ENCODE assay signal across 1 cellular context in genomic region chr5:158461240-158461854, GRCh38.
TF ChIP-seq lines count a peak whose summit lies in the region.

No MANE protein-coding gene starts in this region.

TF ChIP-seq in HepG2, 621 proteins besides CTCF, POLR2A, EP300 and RAD21 (continued from another document and continues in another):
- no peak for TF ChIP-seq ZBTB40 (IDR thresholded peaks at IDR 0.05)
- peak; percentile 82 for TF ChIP-seq ZBTB40 (CRISPR knock-in tag; IDR thresholded peaks at IDR 0.05)
- TF ChIP-seq, protein P1, sequence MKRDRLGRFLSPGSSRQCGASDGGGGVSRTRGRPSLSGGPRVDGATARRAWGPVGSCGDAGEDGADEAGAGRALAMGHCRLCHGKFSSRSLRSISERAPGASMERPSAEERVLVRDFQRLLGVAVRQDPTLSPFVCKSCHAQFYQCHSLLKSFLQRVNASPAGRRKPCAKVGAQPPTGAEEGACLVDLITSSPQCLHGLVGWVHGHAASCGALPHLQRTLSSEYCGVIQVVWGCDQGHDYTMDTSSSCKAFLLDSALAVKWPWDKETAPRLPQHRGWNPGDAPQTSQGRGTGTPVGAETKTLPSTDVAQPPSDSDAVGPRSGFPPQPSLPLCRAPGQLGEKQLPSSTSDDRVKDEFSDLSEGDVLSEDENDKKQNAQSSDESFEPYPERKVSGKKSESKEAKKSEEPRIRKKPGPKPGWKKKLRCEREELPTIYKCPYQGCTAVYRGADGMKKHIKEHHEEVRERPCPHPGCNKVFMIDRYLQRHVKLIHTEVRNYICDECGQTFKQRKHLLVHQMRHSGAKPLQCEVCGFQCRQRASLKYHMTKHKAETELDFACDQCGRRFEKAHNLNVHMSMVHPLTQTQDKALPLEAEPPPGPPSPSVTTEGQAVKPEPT (CRISPR knock-in tag; IDR thresholded peaks at IDR 0.05; ENCODE audit: low read depth), result no peak
- TF ChIP-seq YEATS4 (CRISPR knock-in tag; IDR thresholded peaks at IDR 0.05; ENCODE audit: borderline replicate concordance), result peak; percentile 77; the same call in 1 of the 2 replicates
- peak; percentile 42 for TF ChIP-seq ZNF781 (CRISPR knock-in tag; IDR thresholded peaks at IDR 0.05; ENCODE audit: borderline replicate concordance, not compliant biosample characterization)
- no peak for TF ChIP-seq ZSCAN30 (CRISPR knock-in tag; IDR thresholded peaks at IDR 0.05)
- TF ChIP-seq ATM (IDR thresholded peaks at IDR 0.05; ENCODE audit: borderline replicate concordance), result no peak
- peak; percentile 79; the same call in 1 of the 2 replicates for TF ChIP-seq BRD4 (CRISPR knock-in tag; IDR thresholded peaks at IDR 0.05)
- peak; percentile 40; the same call in 1 of the 2 replicates for TF ChIP-seq SRY (CRISPR knock-in tag; IDR thresholded peaks at IDR 0.05)
- peak; percentile 98 for TF ChIP-seq RXRA (CRISPR knock-in tag; IDR thresholded peaks at IDR 0.05)
- TF ChIP-seq, protein P2, sequence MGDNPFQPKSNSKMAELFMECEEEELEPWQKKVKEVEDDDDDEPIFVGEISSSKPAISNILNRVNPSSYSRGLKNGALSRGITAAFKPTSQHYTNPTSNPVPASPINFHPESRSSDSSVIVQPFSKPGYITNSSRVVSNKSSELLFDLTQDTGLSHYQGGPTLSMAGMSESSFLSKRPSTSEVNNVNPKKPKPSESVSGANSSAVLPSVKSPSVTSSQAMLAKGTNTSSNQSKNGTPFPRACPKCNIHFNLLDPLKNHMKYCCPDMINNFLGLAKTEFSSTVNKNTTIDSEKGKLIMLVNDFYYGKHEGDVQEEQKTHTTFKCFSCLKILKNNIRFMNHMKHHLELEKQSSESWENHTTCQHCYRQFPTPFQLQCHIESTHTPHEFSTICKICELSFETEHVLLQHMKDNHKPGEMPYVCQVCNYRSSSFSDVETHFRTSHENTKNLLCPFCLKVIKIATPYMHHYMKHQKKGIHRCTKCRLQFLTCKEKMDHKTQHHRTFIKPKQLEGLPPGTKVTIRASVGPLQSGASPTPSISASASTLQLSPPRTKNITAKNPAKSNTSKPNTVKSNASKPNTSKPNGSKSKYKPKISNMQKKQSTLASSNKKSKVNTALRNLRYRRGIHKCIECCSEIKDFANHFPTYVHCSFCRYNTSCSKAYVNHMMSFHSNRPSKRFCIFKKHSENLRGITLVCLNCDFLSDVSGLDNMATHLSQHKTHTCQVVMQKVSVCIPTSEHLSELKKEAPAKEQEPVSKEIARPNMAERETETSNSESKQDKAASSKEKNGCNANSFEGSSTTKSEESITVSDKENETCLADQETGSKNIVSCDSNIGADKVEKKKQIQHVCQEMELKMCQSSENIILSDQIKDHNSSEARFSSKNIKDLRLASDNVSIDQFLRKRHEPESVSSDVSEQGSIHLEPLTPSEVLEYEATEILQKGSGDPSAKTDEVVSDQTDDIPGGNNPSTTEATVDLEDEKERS (CRISPR knock-in tag; IDR thresholded peaks at IDR 0.05), result peak; percentile 89
- TF ChIP-seq RFX5 (IDR thresholded peaks at IDR 0.05; ENCODE audit: low read depth, low read length), result no peak
- TF ChIP-seq MED13 (CRISPR knock-in tag; IDR thresholded peaks at IDR 0.05), result peak; percentile 61; the same call in 1 of the 2 replicates
- TF ChIP-seq, protein P3, sequence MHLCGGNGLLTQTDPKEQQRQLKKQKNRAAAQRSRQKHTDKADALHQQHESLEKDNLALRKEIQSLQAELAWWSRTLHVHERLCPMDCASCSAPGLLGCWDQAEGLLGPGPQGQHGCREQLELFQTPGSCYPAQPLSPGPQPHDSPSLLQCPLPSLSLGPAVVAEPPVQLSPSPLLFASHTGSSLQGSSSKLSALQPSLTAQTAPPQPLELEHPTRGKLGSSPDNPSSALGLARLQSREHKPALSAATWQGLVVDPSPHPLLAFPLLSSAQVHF (CRISPR knock-in tag; IDR thresholded peaks at IDR 0.05), result no peak
- TF ChIP-seq HOXA7 (CRISPR knock-in tag; IDR thresholded peaks at IDR 0.05), result no peak
- no peak for TF ChIP-seq ZNF136 (CRISPR knock-in tag; IDR thresholded peaks at IDR 0.05; ENCODE audit: low read depth)
- no peak for TF ChIP-seq ZNF558 (CRISPR knock-in tag; IDR thresholded peaks at IDR 0.05; ENCODE audit: borderline replicate concordance)
- TF ChIP-seq ZNF776 (CRISPR knock-in tag; IDR thresholded peaks at IDR 0.05), result no peak
- TF ChIP-seq ZMYM2 (CRISPR knock-in tag; IDR thresholded peaks at IDR 0.05), result peak; percentile 94
- no peak for TF ChIP-seq ZBTB8A (CRISPR knock-in tag; IDR thresholded peaks at IDR 0.05; ENCODE audit: borderline replicate concordance, low read depth)
- TF ChIP-seq ZNF30 (CRISPR knock-in tag; IDR thresholded peaks at IDR 0.05), result no peak
- TF ChIP-seq, protein P4, sequence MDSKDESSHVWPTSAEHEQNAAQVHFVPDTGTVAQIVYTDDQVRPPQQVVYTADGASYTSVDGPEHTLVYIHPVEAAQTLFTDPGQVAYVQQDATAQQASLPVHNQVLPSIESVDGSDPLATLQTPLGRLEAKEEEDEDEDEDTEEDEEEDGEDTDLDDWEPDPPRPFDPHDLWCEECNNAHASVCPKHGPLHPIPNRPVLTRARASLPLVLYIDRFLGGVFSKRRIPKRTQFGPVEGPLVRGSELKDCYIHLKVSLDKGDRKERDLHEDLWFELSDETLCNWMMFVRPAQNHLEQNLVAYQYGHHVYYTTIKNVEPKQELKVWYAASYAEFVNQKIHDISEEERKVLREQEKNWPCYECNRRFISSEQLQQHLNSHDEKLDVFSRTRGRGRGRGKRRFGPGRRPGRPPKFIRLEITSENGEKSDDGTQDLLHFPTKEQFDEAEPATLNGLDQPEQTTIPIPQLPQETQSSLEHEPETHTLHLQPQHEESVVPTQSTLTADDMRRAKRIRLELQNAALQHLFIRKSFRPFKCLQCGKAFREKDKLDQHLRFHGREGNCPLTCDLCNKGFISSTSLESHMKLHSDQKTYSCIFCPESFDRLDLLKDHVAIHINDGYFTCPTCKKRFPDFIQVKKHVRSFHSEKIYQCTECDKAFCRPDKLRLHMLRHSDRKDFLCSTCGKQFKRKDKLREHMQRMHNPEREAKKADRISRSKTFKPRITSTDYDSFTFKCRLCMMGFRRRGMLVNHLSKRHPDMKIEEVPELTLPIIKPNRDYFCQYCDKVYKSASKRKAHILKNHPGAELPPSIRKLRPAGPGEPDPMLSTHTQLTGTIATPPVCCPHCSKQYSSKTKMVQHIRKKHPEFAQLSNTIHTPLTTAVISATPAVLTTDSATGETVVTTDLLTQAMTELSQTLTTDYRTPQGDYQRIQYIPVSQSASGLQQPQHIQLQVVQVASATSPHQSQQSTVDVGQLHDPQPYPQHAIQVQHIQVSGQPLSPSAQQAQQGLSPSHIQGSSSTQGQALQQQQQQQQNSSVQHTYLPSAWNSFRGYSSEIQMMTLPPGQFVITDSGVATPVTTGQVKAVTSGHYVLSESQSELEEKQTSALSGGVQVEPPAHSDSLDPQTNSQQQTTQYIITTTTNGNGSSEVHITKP (CRISPR knock-in tag; IDR thresholded peaks at IDR 0.05; ENCODE audit: low read depth), result peak; percentile 56; the same call in 1 of the 2 replicates
- 0 out of 2 replicates have a peak, but pooled peaks have one; percentile 35 for TF ChIP-seq ARHGAP35 (CRISPR knock-in tag; IDR thresholded peaks at IDR 0.05; ENCODE audit: borderline replicate concordance)
- no peak for TF ChIP-seq ZMAT3 (CRISPR knock-in tag; conservative IDR thresholded peaks at IDR 0.05)
- TF ChIP-seq CCDC6 (CRISPR knock-in tag; IDR thresholded peaks at IDR 0.05), result peak; percentile 81; the same call in 1 of the 2 replicates
- no peak for TF ChIP-seq MYNN (CRISPR knock-in tag; IDR thresholded peaks at IDR 0.05; ENCODE audit: low read depth)
- no peak for TF ChIP-seq CHD4 (IDR thresholded peaks at IDR 0.05; ENCODE audit: borderline replicate concordance, low read length)
- no peak for TF ChIP-seq CAMTA2 (CRISPR knock-in tag; IDR thresholded peaks at IDR 0.05; ENCODE audit: borderline replicate concordance)
- TF ChIP-seq MBD4 (IDR thresholded peaks at IDR 0.05; ENCODE audit: borderline replicate concordance, low read length), result no peak
- no peak for TF ChIP-seq HES4 (CRISPR knock-in tag; IDR thresholded peaks at IDR 0.05; ENCODE audit: borderline replicate concordance)
- no peak for TF ChIP-seq ZNF260 (CRISPR knock-in tag; IDR thresholded peaks at IDR 0.05; ENCODE audit: borderline replicate concordance, low read depth)
- TF ChIP-seq ELF3 (CRISPR knock-in tag; IDR thresholded peaks at IDR 0.05), result peak; percentile 78
- TF ChIP-seq ZNF652 (CRISPR knock-in tag; IDR thresholded peaks at IDR 0.05; ENCODE audit: borderline replicate concordance, low read depth), result peak; percentile 44; the same call in 1 of the 2 replicates
